ENCODE assay signal across 1 cellular context in genomic region chr7:5320802-5321396, GRCh38.
TF ChIP-seq lines count a peak whose summit lies in the region.

No MANE protein-coding gene starts in this region.

TF ChIP-seq in SK-N-SH, 30 proteins besides CTCF, POLR2A, EP300 and RAD21 (continued from another document):
- TF ChIP-seq REST (IDR thresholded peaks at IDR 0.05; ENCODE audit: low read depth, low read length), result no peak
